Comparison of ENCODE assay signal across 23 cellular contexts in the genomic region with DNA sequence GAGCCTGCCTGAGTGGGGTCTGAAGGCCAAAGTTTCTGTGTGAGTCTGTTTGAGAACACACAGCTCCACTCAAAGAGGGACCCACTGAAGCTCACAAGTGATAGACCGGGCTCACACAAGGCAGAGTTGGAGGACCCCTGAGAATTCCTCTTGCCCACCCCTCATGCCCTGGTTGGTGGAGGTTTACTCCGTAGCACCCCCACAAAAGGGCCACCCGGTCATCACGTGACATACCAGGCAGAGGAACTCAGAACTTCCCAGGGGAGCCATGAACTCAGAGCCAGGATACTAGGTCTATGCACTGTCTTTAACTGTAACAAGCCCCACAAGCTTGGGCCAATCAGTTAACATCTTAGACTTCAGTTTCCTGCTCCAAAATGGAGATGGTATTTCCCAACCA.
"Had no signal": no experiment of that assay in that cellular context is flagged by ENCODE, and none has a peak within 500 bp of the region (broad histone marks: within the 10 kb centered on the region; RNA-seq: fewer than 3 reads in every experiment).

No MANE protein-coding gene starts in this region.

- H3K36me3 ChIP-seq: gastroesophageal sphincter, heart left ventricle, left lung, lower lobe of right lung had no signal

- FAIRE-seq: colon, endometrium, frontal cortex, islet of Langerhans, keratinocyte had no signal

- DNase-seq: dermis blood vessel endothelial cell; dorsolateral prefrontal cortex; effector CD4-positive, alpha-beta T cell; effector memory CD4-positive, alpha-beta T cell; erythroblast; foreskin keratinocyte; heart left ventricle; hippocampal formation; left cardiac atrium; left lung; left ventricle myocardium superior; lower lobe of right lung; mesenchymal stem cell; mucosa of descending colon had no signal

- H3K9me3 ChIP-seq: gastroesophageal sphincter, heart left ventricle, left lung, lower lobe of right lung, mucosa of descending colon had no signal

- H3K27me3 ChIP-seq: dorsolateral prefrontal cortex, foreskin keratinocyte, gastroesophageal sphincter, heart left ventricle, left lung had no signal

- H3K4me3 ChIP-seq: coronary artery, dorsolateral prefrontal cortex, gastroesophageal sphincter, heart left ventricle, left lung, lower lobe of right lung, mucosa of descending colon had no signal

- ATAC-seq: esophagus mucosa, foreskin keratinocyte, gastroesophageal sphincter, heart left ventricle, left cardiac atrium, left lung, left ventricle myocardium superior, lower lobe of right lung, mucosa of descending colon had no signal

- H3K4me1 ChIP-seq: foreskin keratinocyte, gastroesophageal sphincter, heart left ventricle, left lung, lower lobe of right lung had no signal

- H3K27ac ChIP-seq: coronary artery, dorsolateral prefrontal cortex, epithelial cell of prostate, foreskin keratinocyte, gastroesophageal sphincter, heart left ventricle, left lung, lower lobe of right lung had no signal
